In genomic region chr4:68668537-68669163, GRCh38 we compare ENCODE assay signal across 10 cellular contexts. TPM values are rescaled to one million over a fixed set of nuclear protein-coding genes. Genes with fewer than 3 reads are reported as not detected.
DNase-seq lines count a peak whose midpoint lies in the region; ATAC-seq, FAIRE-seq and TF ChIP-seq lines count a peak whose summit lies in the region.
"Not testable (repeated sequence)": the region's sequence is repeated elsewhere in the genome, so short reads cannot be mapped to it uniquely, and the experiment has no call there.
"Had no signal": no experiment of that assay in that cellular context is flagged by ENCODE, and none has a peak within 500 bp of the region (broad histone marks: within the 10 kb centered on the region; RNA-seq: fewer than 3 reads in every experiment).

No MANE protein-coding gene starts in this region.

- not testable (repeated sequence) for DNase-seq in D721Med (ENCODE audit: insufficient read length, low spot score); GM18507 (ENCODE audit: extremely low spot score, insufficient read length, low read depth); GM19239 (ENCODE audit: insufficient read length, low spot score); right lobe of liver

- H3K27ac ChIP-seq in VCaP (peak overlapping the region; percentile 89; the same call in 1 of the 2 replicates), right lobe of liver (peak overlapping the region in 2 of 3 donors; percentile 72 to 87)

- TF ChIP-seq CTCF in D721Med (IDR thresholded peaks at IDR 0.05; ENCODE audit: insufficient read depth, missing control alignments); VCaP (conservative IDR thresholded peaks at IDR 0.05); right lobe of liver (IDR thresholded peaks at IDR 0.05): not testable (repeated sequence)

- ATAC-seq in HG03159 (IDR thresholded peaks at IDR 0.05; ENCODE audit: unreplicated experiment) (peak; percentile 55), right lobe of liver (peak in 3 of 4 donors; percentile 17 to 19 (median 19))

- intact Hi-C loops in right lobe of liver (cut with DNase I): not testable (repeated sequence)

- H3K4me3 ChIP-seq in right lobe of liver: peak overlapping the region; percentile 28 to 61 (median 52)

- H3K36me3 ChIP-seq in right lobe of liver: not testable (repeated sequence)

- H3K9me3 ChIP-seq in right lobe of liver: not testable (repeated sequence)

- peak; percentile 91 for FAIRE-seq in D721Med (lab: Jason Lieb, UNC)
- FAIRE-seq in GM18507 (lab: Jason Lieb, UNC): peak; percentile 85
- peak; percentile 72 for FAIRE-seq in GM19239 (lab: Jason Lieb, UNC)
- FAIRE-seq in islet of Langerhans (lab: Jason Lieb, UNC): peak; percentile 62

- not testable (repeated sequence) for TF ChIP-seq POLR2A in right lobe of liver (IDR thresholded peaks at IDR 0.05)

- not testable (repeated sequence) for H3K27me3 ChIP-seq in right lobe of liver

- not testable (repeated sequence) for H3K4me1 ChIP-seq in right lobe of liver

RNA-seq across cellular contexts. Expression of gene UGT2B15, which starts 1.8 kb away (rescaled TPM):
- 100 to 1,000 TPM in 4 of 6 experiments, 10 to 100 TPM in 2; 44.9 to 533 (median 152) TPM for total RNA-seq in right lobe of liver
- total RNA-seq: CD4-positive, alpha-beta memory T cell; H9; HT1080 had no signal
